24 cellular contexts compared by ENCODE assay signal in the genomic region with DNA sequence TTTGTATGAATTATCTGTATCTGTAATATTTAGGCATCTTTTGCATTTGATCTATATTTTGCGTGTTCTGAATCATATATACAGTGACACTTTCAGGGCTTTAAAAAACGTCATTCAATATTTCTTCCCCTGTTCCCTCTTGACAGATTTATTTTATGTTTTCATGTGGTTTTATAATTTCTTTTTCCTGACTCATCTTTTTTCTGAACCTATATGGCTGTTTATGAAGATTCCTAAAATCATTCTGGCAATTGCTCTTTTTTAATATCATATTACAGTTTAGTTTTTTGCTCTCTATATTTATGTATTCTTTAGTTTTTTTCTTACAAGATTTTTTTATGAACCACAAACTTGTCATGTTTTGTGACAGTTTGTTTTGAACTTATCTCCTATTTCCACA.
DNase-seq lines count a peak whose midpoint lies in the region; ATAC-seq, FAIRE-seq and TF ChIP-seq lines count a peak whose summit lies in the region.
"Had no signal": no experiment of that assay in that cellular context is flagged by ENCODE, and none has a peak within 500 bp of the region (broad histone marks: within the 10 kb centered on the region; RNA-seq: fewer than 3 reads in every experiment).

No MANE protein-coding gene starts in this region.

- no peaks in the 10 kb centered on the region for H3K4me1 ChIP-seq in CD4-positive, alpha-beta memory T cell (ENCODE audit: insufficient read depth, low read length)
- no peaks in the 10 kb centered on the region for H3K4me1 ChIP-seq in K562 (replicated peaks in 1 of 2; ENCODE audit: control insufficient read depth in 2 of 2, insufficient read depth in 2 of 2, low read length in 2 of 2)

- H3K27me3 Mint-ChIP-seq in CD4-positive, alpha-beta memory T cell = no peaks in the 10 kb centered on the region
- H3K27me3 Mint-ChIP-seq in naive thymus-derived CD8-positive, alpha-beta T cell = no peaks in the 10 kb centered on the region
- no peaks in the 10 kb centered on the region for H3K27me3 Mint-ChIP-seq in immature natural killer cell (ENCODE audit: low read depth in 3 of 3)
- H3K27me3 Mint-ChIP-seq: CD4-positive, alpha-beta T cell had no signal

- no peaks in the 10 kb centered on the region for H4K20me1 ChIP-seq in K562 (replicated peaks; ENCODE audit: control insufficient read depth, insufficient read depth, low read length)
- H4K20me1 ChIP-seq: BLaER1 had no signal

- H3K4me1 Mint-ChIP-seq in CD4-positive, alpha-beta memory T cell = peaks cover 2 to 7% (median 5%) of the 10 kb centered on the region in 4 donors
- peaks cover 2 to 10% (median 6%) of the 10 kb centered on the region in 4 donors for H3K4me1 Mint-ChIP-seq in naive thymus-derived CD8-positive, alpha-beta T cell
- peaks cover 0 to 4% of the 10 kb centered on the region in 2 donors for H3K4me1 Mint-ChIP-seq in immature natural killer cell

- FAIRE-seq in K562 (lab: Jason Lieb, UNC) = no peak
- FAIRE-seq: GM12891 had no signal

- ATAC-seq in K562 = no peak
- ATAC-seq in naive thymus-derived CD8-positive, alpha-beta T cell = no peak

- H3K4me3 Mint-ChIP-seq in CD4-positive, alpha-beta memory T cell = no peak overlapping the region
- no peak overlapping the region for H3K4me3 Mint-ChIP-seq in naive thymus-derived CD8-positive, alpha-beta T cell
- no peak overlapping the region for H3K4me3 Mint-ChIP-seq in immature natural killer cell
- H3K4me3 Mint-ChIP-seq: CD4-positive, alpha-beta T cell; HFFc6 had no signal

- H3K27ac ChIP-seq in CD4-positive, alpha-beta memory T cell (ENCODE audit: low read depth, low read length) = no peak overlapping the region
- H3K27ac ChIP-seq in K562 (ENCODE audit: extremely low read depth, low read depth, low read length) = no peak overlapping the region
- H3K27ac ChIP-seq: BLaER1, RWPE1 had no signal

- H2AFZ ChIP-seq in K562 (ENCODE audit: low read depth, low read length) = no peak overlapping the region

- CTCF ChIA-PET in CD4-positive, alpha-beta memory T cell (lab: Charles Lee; ENCODE audit: partially characterized antibody) = no interaction called here
- CTCF ChIA-PET in K562 (lab: Yijun Ruan, JAX; ENCODE audit: low intra/inter-chr PET ratio) = no interaction called here
- CTCF ChIA-PET in GM10248 (lab: Yijun Ruan, JAX) = no interaction called here

- in situ Hi-C loops in K562 (cut with MboI) = no loop called here

- H3K4me2 ChIP-seq in K562 (ENCODE audit: insufficient read depth, low read length) = no peak overlapping the region
- H3K4me2 ChIP-seq: BLaER1 had no signal

- no peak for TF ChIP-seq POLR2A in K562 (conservative IDR thresholded peaks at IDR 0.05)

- 79% methylated on average over 2 of the region's 2 CpGs for WGBS in K562 (ENCODE audit: insufficient coverage, low coverage, missing lambda C conversion rate)

- TF ChIP-seq CTCF in K562 (IDR thresholded peaks at IDR 0.05 in 2 of 3, conservative IDR thresholded peaks at IDR 0.05 in 1 of 3; ENCODE audit: insufficient read depth in 2 of 3, low read depth in 1 of 3, low read length in 3 of 3) = no peak
- no peak for TF ChIP-seq CTCF in GM10248 (IDR thresholded peaks at IDR 0.05; ENCODE audit: control extremely low read depth, extremely low read depth, low read depth, missing control alignments)

- no peak for TF ChIP-seq EP300 in K562 (IDR thresholded peaks at IDR 0.05; ENCODE audit: low read length)

- H3K9me1 ChIP-seq in K562 (ENCODE audit: control insufficient read depth, insufficient read depth, low read length) = no peaks in the 10 kb centered on the region

- no peak overlapping the region for H3K9ac ChIP-seq in K562 (ENCODE audit: insufficient read depth in 1 of 2, low read depth in 2 of 2, low read length in 2 of 2)
- H3K9ac ChIP-seq: BLaER1 had no signal

- H3K9me3 ChIP-seq in CD4-positive, alpha-beta memory T cell (ENCODE audit: control insufficient read depth in 1 of 2, low read length in 2 of 2) = no peaks in the 10 kb centered on the region
- no peaks in the 10 kb centered on the region for H3K9me3 ChIP-seq in K562 (replicated peaks; ENCODE audit: control insufficient read depth, insufficient read depth, low read depth, low read length)
- H3K9me3 ChIP-seq: BLaER1 had no signal

- H3K9me3 Mint-ChIP-seq in CD4-positive, alpha-beta memory T cell = no peaks in the 10 kb centered on the region
- H3K9me3 Mint-ChIP-seq in naive thymus-derived CD8-positive, alpha-beta T cell = no peaks in the 10 kb centered on the region
- no peaks in the 10 kb centered on the region for H3K9me3 Mint-ChIP-seq in immature natural killer cell
- H3K9me3 Mint-ChIP-seq: CD4-positive, alpha-beta T cell; HFFc6 had no signal

- peaks cover 75 to 89% of the 10 kb centered on the region in 2 donors for H3K36me3 Mint-ChIP-seq in CD4-positive, alpha-beta memory T cell
- H3K36me3 Mint-ChIP-seq in naive thymus-derived CD8-positive, alpha-beta T cell = peaks cover 12 to 97% (median 32%) of the 10 kb centered on the region in 3 donors
- peaks cover 17 to 79% (median 48%) of the 10 kb centered on the region in 3 donors for H3K36me3 Mint-ChIP-seq in immature natural killer cell

- TF ChIP-seq RAD21 in K562 (CRISPR knock-in tag; conservative IDR thresholded peaks at IDR 0.05 in 1 of 2, IDR thresholded peaks at IDR 0.05 in 1 of 2) = no peak

- no peak for DNase-seq in CD4-positive, alpha-beta memory T cell
- peak; percentile 25 for DNase-seq in HCEC 1CT
- DNase-seq in K562 (ENCODE audit: extremely low read depth in 1 of 4, low spot score in 3 of 4) = no peak
- DNase-seq in naive thymus-derived CD8-positive, alpha-beta T cell = no peak
- DNase-seq in immature natural killer cell = no peak
- no peak for DNase-seq in NCI-H1417 treated with DMSO at 0.1 percent for 48 hours (lab: John Stamatoyannopoulos, UW)
- no peak for DNase-seq in GM10248 (ENCODE audit: extremely low spot score)
- DNase-seq: ACHN; CD4-positive, alpha-beta T cell; DND-41; H7; HFFc6; KBM-7; NCI-H1092 treated with DMSO at 0.1 percent for 48 hours; NCI-H1694; NCI-H2081; NCI-H345; NCI-H524; NCI-H774; NK-92 treated with Interleukin-12 subunit alpha and Interleukin-12 subunit beta, amount 100 ng/mL, for 24 hours; SHP77 treated with DMSO at 0.1 percent for 48 hours had no signal

- no peaks in the 10 kb centered on the region for H3K79me2 ChIP-seq in K562 (ENCODE audit: control insufficient read depth, insufficient read depth, low read length)

- peak overlapping the region in 4 of 7 donors; percentile 16 to 68 (median 64) for H3K27ac Mint-ChIP-seq in CD4-positive, alpha-beta memory T cell
- peak overlapping the region in 6 of 10 donors; percentile 2 to 80 (median 52) for H3K27ac Mint-ChIP-seq in naive thymus-derived CD8-positive, alpha-beta T cell
- H3K27ac Mint-ChIP-seq in immature natural killer cell = peak overlapping the region in 2 of 6 donors; percentile 26 to 60
- H3K27ac Mint-ChIP-seq: CD4-positive, alpha-beta T cell; HFFc6 had no signal

- no TSS peak for BruUV-seq in K562 (replicated peaks; lab: Mats Ljungman, UMichigan)

- peaks cover 80% of the 10 kb centered on the region for H3K36me3 ChIP-seq in CD4-positive, alpha-beta memory T cell (ENCODE audit: insufficient read depth, low read length)
- H3K36me3 ChIP-seq in K562 (ENCODE audit: control insufficient read depth, insufficient read depth, low read length) = peaks cover 51% of the 10 kb centered on the region; the same call in 1 of the 3 replicates

- H3K4me3 ChIP-seq in CD4-positive, alpha-beta memory T cell (ENCODE audit: low read length in 2 of 2) = no peak overlapping the region
- H3K4me3 ChIP-seq in K562 = no peak overlapping the region
- H3K4me3 ChIP-seq: BLaER1 had no signal

- POLR2A ChIA-PET in CD4-positive, alpha-beta memory T cell (lab: Charles Lee; ENCODE audit: partially characterized antibody) = no interaction called here
- POLR2A ChIA-PET in K562 (lab: Yijun Ruan, JAX) (no interaction called here), GM10248 (lab: Yijun Ruan, JAX) (no interaction called here)
- POLR2A ChIA-PET in naive thymus-derived CD8-positive, alpha-beta T cell (lab: Charles Lee) = no interaction called here

- H3K27me3 ChIP-seq in CD4-positive, alpha-beta memory T cell (ENCODE audit: insufficient read depth, low read length) = no peaks in the 10 kb centered on the region
- H3K27me3 ChIP-seq in K562 (ENCODE audit: control insufficient read depth in 2 of 2, insufficient read depth in 2 of 2, low read length in 2 of 2) = no peaks in the 10 kb centered on the region
- H3K27me3 ChIP-seq: BLaER1 had no signal

- intact Hi-C loops in CD4-positive, alpha-beta memory T cell (cut with micrococcal nuclease) = no loop called here
- intact Hi-C loops in K562 (cut with micrococcal nuclease) = loop anchor here (10.0 kb wide), 2 partner anchors 68 to 138 kb away; a partner anchor contains a TSS

TF ChIP-seq in K562, 482 proteins besides CTCF, POLR2A, EP300 and RAD21:
- TF ChIP-seq ZNF316 (IDR thresholded peaks at IDR 0.05) = peak; percentile 60
- TF ChIP-seq, protein P1, sequence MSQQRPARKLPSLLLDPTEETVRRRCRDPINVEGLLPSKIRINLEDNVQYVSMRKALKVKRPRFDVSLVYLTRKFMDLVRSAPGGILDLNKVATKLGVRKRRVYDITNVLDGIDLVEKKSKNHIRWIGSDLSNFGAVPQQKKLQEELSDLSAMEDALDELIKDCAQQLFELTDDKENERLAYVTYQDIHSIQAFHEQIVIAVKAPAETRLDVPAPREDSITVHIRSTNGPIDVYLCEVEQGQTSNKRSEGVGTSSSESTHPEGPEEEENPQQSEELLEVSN (IDR thresholded peaks at IDR 0.05; ENCODE audit: borderline replicate concordance in 1 of 2, extremely low read depth in 1 of 2, insufficient read depth in 1 of 2, insufficient read length in 1 of 2, low read depth in 1 of 2, low read length in 1 of 2, poor library complexity in 1 of 2, severe bottlenecking in 1 of 2) = no peak
- TF ChIP-seq, protein P2, sequence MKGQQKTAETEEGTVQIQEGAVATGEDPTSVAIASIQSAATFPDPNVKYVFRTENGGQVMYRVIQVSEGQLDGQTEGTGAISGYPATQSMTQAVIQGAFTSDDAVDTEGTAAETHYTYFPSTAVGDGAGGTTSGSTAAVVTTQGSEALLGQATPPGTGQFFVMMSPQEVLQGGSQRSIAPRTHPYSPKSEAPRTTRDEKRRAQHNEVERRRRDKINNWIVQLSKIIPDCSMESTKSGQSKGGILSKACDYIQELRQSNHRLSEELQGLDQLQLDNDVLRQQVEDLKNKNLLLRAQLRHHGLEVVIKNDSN (CRISPR knock-in tag; IDR thresholded peaks at IDR 0.05) = no peak
